1 cellular context compared by ENCODE assay signal in genomic region chr9:100308965-100309564, GRCh38.
TF ChIP-seq lines count a peak whose summit lies in the region.

No MANE protein-coding gene starts in this region.

TF ChIP-seq in IMR-90, 13 proteins besides CTCF, POLR2A, EP300 and RAD21:
- TF ChIP-seq MAFK (IDR thresholded peaks at IDR 0.05; ENCODE audit: low read depth, low read length): 0 out of 2 replicates have a peak, but pooled peaks have one; percentile 23
- TF ChIP-seq, protein P1, sequence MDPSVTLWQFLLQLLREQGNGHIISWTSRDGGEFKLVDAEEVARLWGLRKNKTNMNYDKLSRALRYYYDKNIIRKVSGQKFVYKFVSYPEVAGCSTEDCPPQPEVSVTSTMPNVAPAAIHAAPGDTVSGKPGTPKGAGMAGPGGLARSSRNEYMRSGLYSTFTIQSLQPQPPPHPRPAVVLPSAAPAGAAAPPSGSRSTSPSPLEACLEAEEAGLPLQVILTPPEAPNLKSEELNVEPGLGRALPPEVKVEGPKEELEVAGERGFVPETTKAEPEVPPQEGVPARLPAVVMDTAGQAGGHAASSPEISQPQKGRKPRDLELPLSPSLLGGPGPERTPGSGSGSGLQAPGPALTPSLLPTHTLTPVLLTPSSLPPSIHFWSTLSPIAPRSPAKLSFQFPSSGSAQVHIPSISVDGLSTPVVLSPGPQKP (IDR thresholded peaks at IDR 0.05; ENCODE audit: borderline replicate concordance, low read depth, low read length): no peak
- TF ChIP-seq CEBPB (IDR thresholded peaks at IDR 0.05; ENCODE audit: low read depth, low read length): peak; percentile 20; the same call in 1 of the 2 replicates
